8 cellular contexts compared by ENCODE assay signal in the genomic region with DNA sequence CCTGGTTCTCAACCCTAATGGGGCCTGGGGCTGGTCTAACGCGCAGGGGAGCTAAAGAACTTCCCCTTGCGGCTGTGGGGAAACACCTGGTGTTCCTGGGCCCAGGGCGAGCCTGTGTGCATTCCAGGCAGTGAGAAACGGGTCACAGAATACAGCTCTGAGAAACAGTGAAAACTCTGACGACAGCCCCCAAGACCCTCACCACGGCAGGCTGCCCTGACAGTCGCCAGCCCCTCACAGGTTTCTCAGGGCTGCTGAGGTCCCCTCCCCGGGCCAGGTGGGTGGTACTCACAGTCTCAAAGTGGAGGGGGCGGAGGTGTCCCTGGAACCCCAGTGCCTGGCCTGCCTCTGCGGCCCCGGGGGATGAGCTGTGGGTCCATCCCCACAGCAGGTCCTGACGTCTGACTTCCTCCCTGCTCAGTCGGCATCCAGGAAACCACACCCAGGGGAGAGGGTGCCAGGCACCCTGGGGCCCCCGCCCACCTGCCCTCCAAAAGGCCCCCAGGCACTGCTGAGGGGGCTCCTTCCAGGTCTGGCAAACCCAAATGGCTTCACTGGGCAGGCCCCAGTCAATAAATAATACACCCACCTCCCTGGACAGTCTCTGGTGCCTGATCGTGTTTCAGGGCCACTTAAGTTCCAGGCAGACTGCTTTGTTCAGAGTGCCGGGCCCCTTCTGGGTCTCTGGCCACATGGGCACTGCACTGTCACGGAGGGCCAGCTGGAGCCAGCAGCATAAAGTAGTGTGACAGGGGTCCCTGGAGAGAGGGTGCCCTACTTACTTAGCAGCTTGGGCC. TPM values are rescaled to one million over a fixed set of nuclear protein-coding genes. Genes with fewer than 3 reads are reported as not detected.
DNase-seq lines count a peak whose midpoint lies in the region; ATAC-seq lines count a peak whose summit lies in the region.

No MANE protein-coding gene starts in this region.

- DNase-seq in NAMALWA (ENCODE audit: low spot score) (peak; percentile 90), medulla oblongata (ENCODE audit: extremely low spot score) (peak; percentile 32), cerebellar cortex (ENCODE audit: low spot score) (no peak), dermis blood vessel endothelial cell (no peak), middle frontal gyrus (ENCODE audit: extremely low spot score, low spot score) (no peak), HT-29 (ENCODE audit: low spot score) (no peak)
- DNase-seq in activated effector memory CD4-positive, alpha-beta T cell treated with Interleukin-2 at 50 U/mL for 16 hours: peak; percentile 55

- ATAC-seq in GM19452 (IDR thresholded peaks at IDR 0.05; ENCODE audit: unreplicated experiment): peak; percentile 16

RNA-seq across cellular contexts. Expression of gene IQSEC1, which starts 57.7 kb away (rescaled TPM):
- 63.1 and 83.7 TPM in 2 replicates for total RNA-seq in dermis blood vessel endothelial cell
- total RNA-seq in HT-29 (2014; rRNA removed; shearing (Covaris generic)): 3.6 and 4.8 TPM in 2 replicates

Comparison
In these comparisons a context has a peak if more than half of its experiments do, and no peak if none do; other contexts are left out.
1. DNase-seq: peak in NAMALWA (single experiment), activated effector memory CD4-positive, alpha-beta T cell treated with Interleukin-2 at 50 U/mL for 16 hours (single experiment) and medulla oblongata (single experiment); none in cerebellar cortex (single experiment), dermis blood vessel endothelial cell (single experiment), middle frontal gyrus (single experiment) and HT-29 (single experiment).
2. RNA of gene IQSEC1, which starts 57.7 kb away (total RNA-seq): 63.1 to 83.7 TPM in dermis blood vessel endothelial cell; 3.6 to 4.8 TPM in HT-29; every median in the first group is over 10 times any median in the second.